In genomic region chr19:56315076-56315828, GRCh38 we compare ENCODE assay signal across 8 cellular contexts. TPM values are rescaled to one million over a fixed set of nuclear protein-coding genes. Genes with fewer than 3 reads are reported as not detected.
DNase-seq lines count a peak whose midpoint lies in the region; ATAC-seq, FAIRE-seq and TF ChIP-seq lines count a peak whose summit lies in the region.

No MANE protein-coding gene starts in this region.

- DNase-seq in NCI-H1417 treated with DMSO at 0.1 percent for 48 hours (lab: John Stamatoyannopoulos, UW) = peak; percentile 96
- peak; percentile 82 to 94 for DNase-seq in SW 1271 (lab: John Stamatoyannopoulos, UW)
- DNase-seq in adipocyte (ENCODE audit: low read depth) = peak; percentile 99
- DNase-seq in cardiac muscle cell (ENCODE audit: low read depth in 1 of 2, low spot score in 1 of 2) = peak; percentile 97 to 98
- peak; percentile 82 to 96 (median 94) for DNase-seq in pancreas
- peak; percentile 95 to 98 for DNase-seq in tibial artery

- ATAC-seq in HG02798 (IDR thresholded peaks at IDR 0.05; ENCODE audit: poor library complexity, unreplicated experiment) (peak; percentile 86), pancreas (peak; percentile 91 to 96 (median 92))

- intact Hi-C loops in pancreas (cut with DNase I) (no loop called here), tibial artery (cut with DNase I; ENCODE audit: low total_unique reads) (loop anchor here (5.0 to 10.0 kb wide), 2 partner anchors 210 to 1122 kb away; partner anchors contain the start of gene ZNF749)

- 1% methylated on average over 37 of the region's 37 CpGs for WGBS in pancreas, 2 donors

- peak; percentile 95 for FAIRE-seq in pancreas (lab: Jason Lieb, UNC)

- H3K4me1 ChIP-seq in adipocyte (ENCODE audit: control insufficient read depth, insufficient read depth, low read length) (peaks cover 16% of the 10 kb centered on the region), cardiac muscle cell (ENCODE audit: low read depth) (peaks cover 6% of the 10 kb centered on the region), pancreas (peaks cover 0 to 4% (median 0%) of the 10 kb centered on the region in 3 donors), tibial artery (peaks cover 0 to 15% (median 10%) of the 10 kb centered on the region in 4 donors)

- peak overlapping the region; percentile 96 for H3K9ac ChIP-seq in adipocyte (ENCODE audit: low read length)

- H3K27me3 ChIP-seq in adipocyte (replicated peaks; ENCODE audit: control insufficient read depth, insufficient read depth, low read length) (no peaks in the 10 kb centered on the region), cardiac muscle cell (no peaks in the 10 kb centered on the region), pancreas (no peaks in the 10 kb centered on the region), tibial artery (no peaks in the 10 kb centered on the region)

- H3K4me3 ChIP-seq in GM12875 (ENCODE audit: low read depth, low read length) = peak overlapping the region; percentile 62
- peak overlapping the region; percentile 98 for H3K4me3 ChIP-seq in adipocyte (ENCODE audit: low read length)
- peak overlapping the region; percentile 48 for H3K4me3 ChIP-seq in cardiac muscle cell
- peak overlapping the region; percentile 39 to 73 (median 52) for H3K4me3 ChIP-seq in pancreas
- H3K4me3 ChIP-seq in tibial artery = peak overlapping the region; percentile 58 to 63

- H3K36me3 ChIP-seq in adipocyte (ENCODE audit: control insufficient read depth, insufficient read depth, low read length, severe bottlenecking) (peaks cover 12% of the 10 kb centered on the region), cardiac muscle cell (no peaks in the 10 kb centered on the region), pancreas (no peaks in the 10 kb centered on the region), tibial artery (peaks cover 0 to 7% (median 4%) of the 10 kb centered on the region in 3 donors)

- H3K9me3 ChIP-seq in adipocyte (ENCODE audit: control insufficient read depth, low read length) (no peaks in the 10 kb centered on the region), cardiac muscle cell (ENCODE audit: low read depth) (no peaks in the 10 kb centered on the region), pancreas (no peaks in the 10 kb centered on the region), tibial artery (no peaks in the 10 kb centered on the region)

- no peak for TF ChIP-seq CTCF in GM12875 (IDR thresholded peaks at IDR 0.05; ENCODE audit: borderline replicate concordance, insufficient read depth, low read depth, low read length)
- TF ChIP-seq CTCF in cardiac muscle cell (IDR thresholded peaks at IDR 0.05; ENCODE audit: low read depth, low read length) = no peak
- TF ChIP-seq CTCF in pancreas (IDR thresholded peaks at IDR 0.05) = no peak
- TF ChIP-seq CTCF in tibial artery (IDR thresholded peaks at IDR 0.05) = no peak

- H3K27ac ChIP-seq in cardiac muscle cell (peak overlapping the region; percentile 92), pancreas (peak overlapping the region; percentile 94 to 98 (median 97)), tibial artery (peak overlapping the region; percentile 87 to 91)

RNA-seq across cellular contexts. Expression of gene ZSCAN5A, which starts 0.6 kb away (rescaled TPM):
- total RNA-seq in cardiac muscle cell (2.9 and 53.9 TPM in 2 replicates), pancreas (1 to 10 TPM; 4.8 to 8.1 (median 6.2) TPM)
- polyA plus RNA-seq in cardiac muscle cell (14.2 and 15.1 TPM in 2 replicates), pancreas (1 to 10 TPM; 4.4 to 5.0 TPM)

RNA-seq across cellular contexts. Expression of gene EDDM13, which starts 42.7 kb away (rescaled TPM):
- not detected in 2 replicates for total RNA-seq in cardiac muscle cell
- polyA plus RNA-seq in cardiac muscle cell = 0.62 and 0.68 TPM in 2 replicates
- not detected for total RNA-seq in pancreas
- under 1 TPM in 1 of 2 donors, not detected in 1; 0.49 TPM for polyA plus RNA-seq in pancreas

Comparison
In these comparisons a context has a peak if more than half of its experiments do, and no peak if none do; other contexts are left out.
1. Peak in every context shown above with its lines: DNase-seq, ATAC-seq, H3K4me3 ChIP-seq and H3K27ac ChIP-seq.
2. H3K4me3 ChIP-seq: peak in every context shown above with its lines; median percentile 98 in adipocyte; 62 in GM12875; 60 in tibial artery; 52 in pancreas; 48 in cardiac muscle cell.